Comparison of ENCODE assay signal across 13 cellular contexts in genomic region chr6:81265106-81265505, GRCh38.
DNase-seq lines count a peak whose midpoint lies in the region; ATAC-seq and TF ChIP-seq lines count a peak whose summit lies in the region.
"Had no signal": no experiment of that assay in that cellular context is flagged by ENCODE, and none has a peak within 500 bp of the region (broad histone marks: within the 10 kb centered on the region; RNA-seq: fewer than 3 reads in every experiment).

No MANE protein-coding gene starts in this region.

- H3K27ac Mint-ChIP-seq in HFFc6, result peak overlapping the region; percentile 46; the same call in 1 of the 2 replicates
- H3K27ac Mint-ChIP-seq: T-helper 2 cell treated with Interferon-gamma antibody and Interleukin-4, amounts not matched to agents 5 μg/mL and 100 μg/mL, for 36 hours had no signal

- no peaks in the 10 kb centered on the region; the same call in 1 of the 2 replicates for H3K9me3 Mint-ChIP-seq in HFFc6

- peak overlapping the region; percentile 84 for H3K4me3 Mint-ChIP-seq in HFFc6
- H3K4me3 Mint-ChIP-seq: T-helper 2 cell treated with Interferon-gamma antibody and Interleukin-4, amounts not matched to agents 5 μg/mL and 100 μg/mL, for 36 hours had no signal

- no peaks in the 10 kb centered on the region for H3K36me3 ChIP-seq in thoracic aorta
- no peaks in the 10 kb centered on the region for H3K36me3 ChIP-seq in BE2C

- H3K4me1 ChIP-seq in thoracic aorta (ENCODE audit: control insufficient read depth in 1 of 2, low read depth in 2 of 2) (peaks cover 0 to 12% of the 10 kb centered on the region in 2 donors), BE2C (no peaks in the 10 kb centered on the region)

- no peak for DNase-seq in HFFc6
- DNase-seq in astrocyte of the spinal cord (ENCODE audit: low read depth, low spot score), result peak; percentile 35
- DNase-seq in left lobe of liver (ENCODE audit: low spot score), result peak; percentile 78
- DNase-seq in thoracic aorta (ENCODE audit: low spot score), result peak; percentile 22
- DNase-seq in stimulated activated CD8-positive, alpha-beta memory T cell treated with anti-CD3 and anti-CD28 coated beads, Interleukin-4, amount 100 ng/mL, for 48 hours, result no peak
- DNase-seq in ecto neural progenitor cell (ENCODE audit: low spot score), result no peak
- DNase-seq in NCI-H510A (lab: John Stamatoyannopoulos, UW), result no peak
- DNase-seq in BE2C, result no peak
- DNase-seq: activated CD8-positive, alpha-beta memory T cell treated with anti-CD3 and anti-CD28 coated beads, Interleukin-2, amount 50 U/mL, for 48 hours; NCI-H1092; stimulated activated naive CD8-positive, alpha-beta T cell treated with anti-CD3 and anti-CD28 coated beads, Interleukin-15, Interleukin-2, amounts not matched to agents 100 U/mL and 50 U/mL, for 24 hours had no signal

- no peaks in the 10 kb centered on the region for H3K27me3 Mint-ChIP-seq in HFFc6 (ENCODE audit: insufficient read depth)

- H3K27ac ChIP-seq in thoracic aorta, result peak overlapping the region; percentile 61 to 64

- no peaks in the 10 kb centered on the region for H3K27me3 ChIP-seq in thoracic aorta (replicated peaks; ENCODE audit: insufficient read depth)
- H3K27me3 ChIP-seq in BE2C, result no peaks in the 10 kb centered on the region

- ATAC-seq in left lobe of liver, result peak; percentile 100
- ATAC-seq in thoracic aorta (ENCODE audit: insufficient number of reproducible peaks, low FRiP score, low read depth), result peak; percentile 97
- ATAC-seq: HCT116; stimulated activated naive CD8-positive, alpha-beta T cell treated with anti-CD3 and anti-CD28 coated beads, Interleukin-15, Interleukin-2, amounts not matched to agents 100 U/mL and 50 U/mL, for 24 hours had no signal

- H3K36me3 Mint-ChIP-seq in HFFc6 (ENCODE audit: low read depth), result no peaks in the 10 kb centered on the region

- H3K9me3 ChIP-seq in thoracic aorta (no peaks in the 10 kb centered on the region), BE2C (no peaks in the 10 kb centered on the region)

- no peak overlapping the region for H3K4me3 ChIP-seq in astrocyte of the spinal cord (ENCODE audit: low read depth, low read length)
- H3K4me3 ChIP-seq in thoracic aorta, result peak overlapping the region; percentile 69
- H3K4me3 ChIP-seq in BE2C (ENCODE audit: low read depth, low read length), result no peak overlapping the region

- peaks cover 8% of the 10 kb centered on the region for H3K4me1 Mint-ChIP-seq in HFFc6 (ENCODE audit: low read depth)

- in situ Hi-C loops in astrocyte of the spinal cord (cut with HindIII; ENCODE audit: low sequenced_read_pairs), result no loop called here

- no peak for TF ChIP-seq CTCF in HFFc6 (IDR thresholded peaks at IDR 0.05)
- no peak for TF ChIP-seq CTCF in astrocyte of the spinal cord (IDR thresholded peaks at IDR 0.05; ENCODE audit: low read depth, low read length)
- no peak for TF ChIP-seq CTCF in thoracic aorta (IDR thresholded peaks at IDR 0.05)
- TF ChIP-seq CTCF in BE2C (IDR thresholded peaks at IDR 0.05; ENCODE audit: low read depth, low read length), result no peak

Comparison
In these comparisons a context has a peak if more than half of its experiments do, and no peak if none do; other contexts are left out.
1. DNase-seq: peak in astrocyte of the spinal cord (single experiment), left lobe of liver (single experiment) and thoracic aorta (single experiment); none in HFFc6 (single experiment), stimulated activated CD8-positive, alpha-beta memory T cell treated with anti-CD3 and anti-CD28 coated beads, Interleukin-4, amount 100 ng/mL, for 48 hours (single experiment), ecto neural progenitor cell (single experiment), NCI-H510A (single experiment) and BE2C (single experiment).